Comparison of ENCODE assay signal across 14 cellular contexts in genomic region chr4:114025176-114025777, GRCh38. TPM values are rescaled to one million over a fixed set of nuclear protein-coding genes. Genes with fewer than 3 reads are reported as not detected.
DNase-seq lines count a peak whose midpoint lies in the region; ATAC-seq and TF ChIP-seq lines count a peak whose summit lies in the region.
"Had no signal": no experiment of that assay in that cellular context is flagged by ENCODE, and none has a peak within 500 bp of the region (broad histone marks: within the 10 kb centered on the region; RNA-seq: fewer than 3 reads in every experiment).

No MANE protein-coding gene starts in this region.

- no peaks in the 10 kb centered on the region for H3K27me3 ChIP-seq in ascending aorta
- H3K27me3 ChIP-seq: cardiac muscle cell had no signal

- no peak overlapping the region for H3K27ac ChIP-seq in ascending aorta
- H3K27ac ChIP-seq: cardiac muscle cell had no signal

- H3K36me3 ChIP-seq in ascending aorta: no peaks in the 10 kb centered on the region
- H3K36me3 ChIP-seq: cardiac muscle cell had no signal

- DNase-seq in mucosa of gallbladder (ENCODE audit: low spot score) (peak; percentile 29), ascending aorta (ENCODE audit: low spot score in 2 of 2) (no peak), cortex of kidney (lab: John Stamatoyannopoulos, UW) (no peak), NCI-H187 treated with DMSO at 0.1 percent for 48 hours (lab: John Stamatoyannopoulos, UW) (no peak)
- no peak for DNase-seq in stimulated activated naive CD8-positive, alpha-beta T cell treated with anti-CD3 and anti-CD28 coated beads, Interleukin-15, Interleukin-2, amounts not matched to agents 100 U/mL and 50 U/mL, for 24 hours
- DNase-seq: DMS153; HCEC 1CT; NCI-H1930; stimulated activated naive CD8-positive, alpha-beta T cell treated with anti-CD3 and anti-CD28 coated beads, Interleukin-15, amount 100 ng/mL, for 72 hours had no signal

- intact Hi-C loops in ascending aorta (cut with DNase I): no loop called here

- no peaks in the 10 kb centered on the region for H3K9me3 ChIP-seq in ascending aorta

- no peak for TF ChIP-seq CTCF in ascending aorta (IDR thresholded peaks at IDR 0.05)

- no peak overlapping the region for H3K4me3 ChIP-seq in ascending aorta
- H3K4me3 ChIP-seq: cardiac muscle cell had no signal

- ATAC-seq in GM19035 (IDR thresholded peaks at IDR 0.05; ENCODE audit: unreplicated experiment) (peak; percentile 73), HG02642 (IDR thresholded peaks at IDR 0.05; ENCODE audit: poor library complexity, unreplicated experiment) (peak; percentile 84), HG03469 (IDR thresholded peaks at IDR 0.05; ENCODE audit: unreplicated experiment) (peak; percentile 75)
- no peak for ATAC-seq in stimulated activated naive CD8-positive, alpha-beta T cell treated with anti-CD3 and anti-CD28 coated beads, Interleukin-15, Interleukin-2, amounts not matched to agents 100 U/mL and 50 U/mL, for 24 hours
- ATAC-seq: stimulated activated naive CD8-positive, alpha-beta T cell treated with anti-CD3 and anti-CD28 coated beads, Interleukin-15, amount 100 ng/mL, for 72 hours had no signal

- H3K4me1 ChIP-seq in ascending aorta: no peaks in the 10 kb centered on the region

RNA-seq across cellular contexts. Expression of gene ARSJ, which starts 45.8 kb away (rescaled TPM):
- 21.6 TPM for total RNA-seq in mucosa of gallbladder
- total RNA-seq in ascending aorta: 14.6 TPM
- total RNA-seq: T-helper 1 cell treated with Interleukin-12 subunit alpha and Interleukin-12 subunit beta and Interleukin-4 antibody, amounts not matched to agents 30 ng/mL and 1 ng/mL, for 36 hours had no signal
